ENCODE assay signal across 8 cellular contexts in the genomic region with DNA sequence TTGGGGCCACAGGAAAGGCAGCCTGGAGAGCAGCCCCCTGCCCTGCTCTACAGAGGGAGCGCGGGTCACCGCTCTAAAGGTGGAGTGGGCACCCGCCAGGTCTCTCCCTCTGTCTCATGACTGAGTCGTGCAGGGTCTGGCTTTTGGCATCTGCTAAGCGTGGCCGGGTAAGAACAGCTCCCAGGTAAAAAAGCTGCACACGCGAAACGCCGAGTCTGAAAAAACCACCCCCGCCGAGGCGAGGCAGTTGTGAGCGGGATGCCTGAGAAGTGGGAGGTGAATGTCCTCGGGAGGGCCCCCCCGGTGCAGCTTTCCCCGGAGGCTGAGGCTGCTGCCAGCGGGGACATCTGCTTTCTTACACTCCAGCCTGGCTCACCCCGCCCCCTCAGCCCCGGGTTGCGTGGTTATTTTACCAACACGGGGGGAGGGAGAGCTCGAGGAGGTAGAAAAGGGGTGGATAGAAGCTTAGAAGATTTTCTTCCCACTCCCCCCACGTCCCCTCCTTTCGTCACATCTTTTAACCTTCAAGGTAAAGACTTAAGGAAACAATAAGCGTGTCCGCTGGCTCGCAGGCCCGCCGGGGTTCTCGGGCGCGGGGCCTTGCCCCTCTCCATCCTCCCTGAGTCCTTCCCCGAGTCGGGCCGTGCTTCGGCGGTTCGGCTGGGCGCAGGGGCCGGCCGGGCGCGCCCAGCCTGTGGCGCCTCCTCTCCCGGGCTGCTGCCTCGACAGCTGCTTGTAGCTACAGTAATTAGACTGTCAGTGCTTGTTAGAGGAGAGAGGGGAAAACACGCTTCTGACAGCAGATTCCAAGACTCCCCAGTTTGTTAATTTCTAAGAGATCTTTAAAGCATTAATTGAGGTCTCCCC.
A peak's percentile ranks its signal among the peaks of the same experiment; 100 is the strongest.
DNase-seq lines count a peak whose midpoint lies in the region; ATAC-seq and TF ChIP-seq lines count a peak whose summit lies in the region.

No MANE protein-coding gene starts in this region.

- DNase-seq in T follicular helper cell (ENCODE audit: low read depth) (peak; percentile 44), anterior cingulate cortex (lab: John Stamatoyannopoulos, UW) (peak in 56 of 58 donors; percentile 42 to 84 (median 70)), hippocampal formation (lab: John Stamatoyannopoulos, UW) (peak; percentile 71 to 78), psoas muscle (peak; percentile 71 to 78), dedifferentiated amniotic fluid mesenchymal stem cell (ENCODE audit: extremely low spot score) (no peak)

- 3 to 4% (median 4%) methylated on average over 44 to 49 of the region's 49 CpGs for WGBS in psoas muscle, 3 donors

- H3K27ac ChIP-seq in BLaER1 treated with 17β-estradiol and CSF1 and Interleukin-3, amounts not matched to agents 10 nM and 100 nM, result no peak overlapping the region
- H3K27ac ChIP-seq in psoas muscle, result no peak overlapping the region

- peaks cover 0 to 30% (median 26%) of the 10 kb centered on the region in 11 experiments; a peak in 18 of 22 replicates for H3K9me3 ChIP-seq in BLaER1 treated with 17β-estradiol and CSF1 and Interleukin-3, amounts not matched to agents 10 nM and 100 nM (replicated peaks in 1 of 11)
- H3K9me3 ChIP-seq in psoas muscle, result no peaks in the 10 kb centered on the region

- ATAC-seq in GM19372 (IDR thresholded peaks at IDR 0.05; ENCODE audit: low read depth, unreplicated experiment) (peak; percentile 44), HG03469 (IDR thresholded peaks at IDR 0.05; ENCODE audit: unreplicated experiment) (peak; percentile 30), psoas muscle (peak; percentile 72 to 86 (median 76))

- H3K4me3 ChIP-seq in BLaER1 treated with 17β-estradiol and CSF1 and Interleukin-3, amounts not matched to agents 10 nM and 100 nM, result peak overlapping the region in 8 of 10 experiments; percentile 29 to 42 (median 37); a peak in 15 of 20 replicates
- H3K4me3 ChIP-seq in psoas muscle, result peak overlapping the region; percentile 73

- H3K9ac ChIP-seq in BLaER1 treated with 17β-estradiol and CSF1 and Interleukin-3, amounts not matched to agents 10 nM and 100 nM, result no peak overlapping the region

- peaks cover 56 to 82% (median 73%) of the 10 kb centered on the region in 11 experiments for H3K27me3 ChIP-seq in BLaER1 treated with 17β-estradiol and CSF1 and Interleukin-3, amounts not matched to agents 10 nM and 100 nM
- no peaks in the 10 kb centered on the region for H3K27me3 ChIP-seq in psoas muscle (ENCODE audit: insufficient read depth in 3 of 3, low read length in 2 of 3)

- peak overlapping the region; percentile 43 to 76 (median 53) for H3K4me2 ChIP-seq in BLaER1 treated with 17β-estradiol and CSF1 and Interleukin-3, amounts not matched to agents 10 nM and 100 nM

- intact Hi-C loops in psoas muscle (cut with DNase I), result no loop called here

- H3K4me1 ChIP-seq in BLaER1 treated with 17β-estradiol and CSF1 and Interleukin-3, amounts not matched to agents 10 nM and 100 nM, result peaks cover 0 to 19% (median 9%) of the 10 kb centered on the region in 10 experiments; a peak in 11 of 20 replicates
- no peaks in the 10 kb centered on the region for H3K4me1 ChIP-seq in psoas muscle

- peaks cover 9 to 40% (median 33%) of the 10 kb centered on the region in 11 experiments; a peak in 21 of 22 replicates for H3K36me3 ChIP-seq in BLaER1 treated with 17β-estradiol and CSF1 and Interleukin-3, amounts not matched to agents 10 nM and 100 nM
- H3K36me3 ChIP-seq in psoas muscle (ENCODE audit: insufficient read depth in 1 of 2, low read depth in 1 of 2), result peaks cover under 1 to 17% of the 10 kb centered on the region in 2 donors

- peaks cover 34 to 64% (median 45%) of the 10 kb centered on the region in 11 experiments; a peak in 21 of 22 replicates for H4K20me1 ChIP-seq in BLaER1 treated with 17β-estradiol and CSF1 and Interleukin-3, amounts not matched to agents 10 nM and 100 nM

- no peak for TF ChIP-seq CTCF in psoas muscle (IDR thresholded peaks at IDR 0.05)
